20 cellular contexts compared by ENCODE assay signal in genomic region chr3:36557708-36558100, GRCh38.
DNase-seq lines count a peak whose midpoint lies in the region; ATAC-seq and TF ChIP-seq lines count a peak whose summit lies in the region.
"Had no signal": no experiment of that assay in that cellular context is flagged by ENCODE, and none has a peak within 500 bp of the region (broad histone marks: within the 10 kb centered on the region; RNA-seq: fewer than 3 reads in every experiment).

No MANE protein-coding gene starts in this region.

- H3K9me2 ChIP-seq in Loucy (replicated peaks; ENCODE audit: low read depth, low read length) = no peaks in the 10 kb centered on the region
- H3K9me2 ChIP-seq: SK-N-SH had no signal

- H3K36me3 ChIP-seq in Loucy (ENCODE audit: insufficient read depth, low read length) (no peaks in the 10 kb centered on the region), rectal smooth muscle tissue (ENCODE audit: control insufficient read depth, insufficient read depth, low read length) (no peaks in the 10 kb centered on the region)

- H3K27ac ChIP-seq in rectal smooth muscle tissue (ENCODE audit: low read depth, low read length) = peak overlapping the region; percentile 53

- peaks cover 22% of the 10 kb centered on the region for H3K4me1 ChIP-seq in Loucy (ENCODE audit: insufficient read depth, low read length, poor library complexity, severe bottlenecking)
- H3K4me1 ChIP-seq in rectal smooth muscle tissue (ENCODE audit: control insufficient read depth, insufficient read depth, low read length) = peaks cover 4% of the 10 kb centered on the region

- H4K20me1 ChIP-seq in Loucy (ENCODE audit: insufficient read depth, low read length, poor library complexity, severe bottlenecking) = no peaks in the 10 kb centered on the region

- H3K27me3 ChIP-seq in Loucy (ENCODE audit: insufficient read depth, low read length, poor library complexity, severe bottlenecking) = no peaks in the 10 kb centered on the region
- no peaks in the 10 kb centered on the region for H3K27me3 ChIP-seq in rectal smooth muscle tissue (ENCODE audit: control insufficient read depth, insufficient read depth, low read length)

- H3K79me2 ChIP-seq in Loucy (ENCODE audit: insufficient read depth, low read length) = no peaks in the 10 kb centered on the region

- H3F3A ChIP-seq in Loucy (ENCODE audit: low read depth) = no peaks in the 10 kb centered on the region

- H3K4me2 ChIP-seq in Loucy (ENCODE audit: low read depth, low read length, poor library complexity, severe bottlenecking) = peak overlapping the region; percentile 8
- H3K4me2 ChIP-seq: SK-N-SH had no signal

- ATAC-seq in GM18498 (IDR thresholded peaks at IDR 0.05; ENCODE audit: unreplicated experiment) (peak; percentile 5), HG02678 (IDR thresholded peaks at IDR 0.05; ENCODE audit: unreplicated experiment) (peak; percentile 17), GM21381 (IDR thresholded peaks at IDR 0.05; ENCODE audit: unreplicated experiment) (no peak)
- ATAC-seq: T-cell had no signal

- H3K9me3 ChIP-seq in Loucy (ENCODE audit: insufficient read depth, low read depth, low read length) = no peaks in the 10 kb centered on the region
- H3K9me3 ChIP-seq: SK-N-SH had no signal

- no peak for DNase-seq in stimulated activated CD4-positive, alpha-beta T cell treated with anti-CD3 and anti-CD28 coated beads, Interleukin-15, amount 100 ng/mL, for 24 hours
- DNase-seq in NCI-H1092 (lab: John Stamatoyannopoulos, UW) (no peak), foreskin melanocyte (no peak)
- DNase-seq: CD8-positive, alpha-beta memory T cell; DMS79; H9; IMR-90; Kasumi-1; NCI-H187; NCI-H2171; NCI-H510A; NCI-H82; Right ventricle myocardium superior; SK-N-SH; T-cell had no signal

- TF ChIP-seq CTCF in Loucy (conservative IDR thresholded peaks at IDR 0.05; ENCODE audit: low read length) = no peak

- no peak overlapping the region for H3K4me3 ChIP-seq in Loucy (ENCODE audit: low read length, poor library complexity, severe bottlenecking)
- no peak overlapping the region for H3K4me3 ChIP-seq in rectal smooth muscle tissue (ENCODE audit: low read length)

- no peak overlapping the region for H3K9ac ChIP-seq in Loucy (ENCODE audit: low read depth, low read length, poor library complexity, severe bottlenecking)
- no peak overlapping the region for H3K9ac ChIP-seq in rectal smooth muscle tissue (ENCODE audit: low read length)
- H3K9ac ChIP-seq: SK-N-SH had no signal

- no peak overlapping the region for H2AFZ ChIP-seq in Loucy (ENCODE audit: low read length)
